Comparison of ENCODE assay signal across 33 cellular contexts in the genomic region with DNA sequence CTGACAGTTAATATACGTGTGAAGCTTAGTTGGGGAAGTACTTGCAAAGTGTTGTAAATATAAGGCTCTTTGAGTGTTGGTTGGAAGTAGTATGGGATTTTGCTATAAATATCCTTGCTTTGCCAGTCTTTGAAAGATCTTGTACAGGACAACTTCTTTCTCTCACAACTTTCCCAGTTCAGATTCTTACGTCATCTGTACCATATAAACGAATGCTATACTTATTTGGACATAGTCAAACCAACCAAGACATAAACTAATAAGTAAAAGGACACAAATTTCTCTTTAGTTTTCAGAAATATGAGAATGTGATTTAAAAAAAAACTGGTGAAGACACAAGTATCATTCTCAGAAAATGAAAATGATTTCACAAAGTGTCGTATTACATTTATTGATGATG.
"Had no signal": no experiment of that assay in that cellular context is flagged by ENCODE, and none has a peak within 500 bp of the region (broad histone marks: within the 10 kb centered on the region; RNA-seq: fewer than 3 reads in every experiment).

No MANE protein-coding gene starts in this region.

- DNase-seq: activated B cell treated with CpG ODN at 0.5 μM for 24 hours; activated CD4-positive, alpha-beta memory T cell treated with anti-CD3 and anti-CD28 coated beads for 36 hours; activated CD4-positive, alpha-beta T cell treated with anti-CD3 and anti-CD28 coated beads for 4 hours; activated CD4-positive, alpha-beta T cell treated with anti-CD3 and anti-CD28 coated beads, Interleukin-2, amount 10 ng/mL, durations not matched to agents 24 days and 14 days; activated CD4-positive, alpha-beta T cell treated with anti-CD3 and anti-CD28 coated beads, Interleukin-2, amount 50 U/mL, for 1 hour; activated CD4-positive, alpha-beta T cell treated with anti-CD3 and anti-CD28 coated beads, Interleukin-2, amount 50 U/mL, for 4 hours; activated CD4-positive, CD25-positive, alpha-beta regulatory T cell treated with anti-CD3 and anti-CD28 coated beads, Interleukin-2, amount 50 U/mL, for 72 hours; activated CD8-positive, alpha-beta memory T cell treated with anti-CD3 and anti-CD28 coated beads, Interleukin-2, amount 50 U/mL, for 4 hours; activated CD8-positive, alpha-beta T cell treated with anti-CD3 and anti-CD28 coated beads for 36 hours; activated effector memory CD4-positive, alpha-beta T cell treated with anti-CD3 and anti-CD28 coated beads, Interleukin-2, amount 50 U/mL, for 16 hours; activated gamma-delta T cell treated with Interleukin-2 at 50 U/mL for 16 hours; activated naive CD4-positive, alpha-beta T cell; activated naive CD4-positive, alpha-beta T cell treated with anti-CD3 and anti-CD28 coated beads for 36 hours; activated naive CD4-positive, alpha-beta T cell treated with anti-CD3 and anti-CD28 coated beads, Interleukin-2, amount 50 U/mL, for 16 hours; activated naive CD8-positive, alpha-beta T cell treated with anti-CD3 and anti-CD28 coated beads for 36 hours; activated T-cell treated with anti-CD3 and anti-CD28 coated beads for 4 hours; activated T-cell treated with anti-CD3 and anti-CD28 coated beads, Interleukin-2, amount 50 U/mL, for 1 hour; activated T-cell treated with anti-CD3 and anti-CD28 coated beads, Interleukin-2, amount 50 U/mL, for 4 hours; activated T-cell treated with anti-CD3 and anti-CD28 coated beads, Interleukin-2, amount 50 U/mL, for 72 hours; adrenal gland; amniotic stem cell; aorta; body of pancreas; brain microvascular endothelial cell; central memory CD4-positive, alpha-beta T cell; T-helper 1 cell; T-helper 2 cell; T-helper 9 cell had no signal

- H3K4me3 ChIP-seq: adrenal gland, body of pancreas, breast epithelium had no signal

- ATAC-seq: activated CD8-positive, alpha-beta T cell treated with anti-CD3 and anti-CD28 coated beads for 36 hours; activated naive CD4-positive, alpha-beta T cell treated with anti-CD3 and anti-CD28 coated beads, Interleukin-2, amount 50 U/mL, for 72 hours; activated T-cell treated with anti-CD3 and anti-CD28 coated beads, Interleukin-2, amount 50 U/mL, for 4 hours; activated T-cell treated with anti-CD3 and anti-CD28 coated beads, Interleukin-2, amount 50 U/mL, for 72 hours; activated T-helper 17 cell treated with anti-CD3 and anti-CD28 coated beads, Interleukin-2, amount 50 U/mL, for 72 hours; body of pancreas had no signal

- H3K36me3 ChIP-seq: adrenal gland, brain microvascular endothelial cell, breast epithelium had no signal

- H3K27ac ChIP-seq: adrenal gland, body of pancreas, brain microvascular endothelial cell, breast epithelium, VCaP had no signal

- H3K9me3 ChIP-seq: adrenal gland, body of pancreas, breast epithelium had no signal

- FAIRE-seq: astrocyte had no signal

- H3K4me1 ChIP-seq: adrenal gland, body of pancreas, breast epithelium had no signal

- H3K27me3 ChIP-seq: adrenal gland, body of pancreas, brain microvascular endothelial cell, breast epithelium had no signal
